9 cellular contexts compared by ENCODE assay signal in the genomic region with DNA sequence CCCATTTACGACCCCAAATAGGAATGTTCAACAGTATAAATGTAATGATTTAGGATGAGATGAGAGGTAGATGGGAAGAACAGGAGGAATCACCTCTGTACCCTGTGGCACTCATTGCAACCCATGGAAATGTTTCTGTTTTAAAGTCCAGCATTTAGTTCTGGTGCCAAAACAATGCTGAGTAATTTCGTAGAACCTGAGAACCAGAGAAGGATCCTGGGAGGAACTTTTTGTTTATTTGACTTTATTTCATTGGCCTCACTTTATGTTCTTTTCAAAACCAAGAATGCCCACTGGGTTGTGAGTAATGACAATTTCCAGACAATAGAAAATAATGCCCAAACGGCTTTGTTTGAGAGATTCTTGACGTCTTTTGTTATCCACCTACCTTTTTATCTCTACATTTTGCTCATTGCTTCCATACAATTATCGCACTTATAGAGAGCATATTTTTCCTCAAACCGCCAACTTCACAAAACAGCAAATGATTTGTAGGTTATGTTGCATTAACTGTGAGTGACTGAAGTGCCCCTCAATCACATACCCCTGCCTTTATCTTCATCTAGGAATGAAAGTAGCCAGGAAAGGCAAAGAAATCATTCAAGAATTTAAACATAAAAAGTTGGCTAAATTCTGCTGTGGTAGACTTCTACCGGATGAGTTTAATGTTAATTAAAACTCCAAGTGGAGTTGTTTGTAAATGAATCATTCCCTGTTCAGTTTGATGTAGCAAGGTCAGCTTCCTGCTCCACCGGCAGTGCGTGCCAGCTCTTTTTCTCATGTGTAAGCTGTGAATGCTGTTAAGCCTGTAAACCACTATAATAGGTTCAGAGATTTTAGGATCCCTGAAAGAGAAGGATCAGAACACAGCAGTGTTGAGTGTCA.
DNase-seq lines count a peak whose midpoint lies in the region; ATAC-seq and TF ChIP-seq lines count a peak whose summit lies in the region.
"Had no signal": no experiment of that assay in that cellular context is flagged by ENCODE, and none has a peak within 500 bp of the region (broad histone marks: within the 10 kb centered on the region; RNA-seq: fewer than 3 reads in every experiment).

No MANE protein-coding gene starts in this region.

- no peaks in the 10 kb centered on the region for H3K9me3 ChIP-seq in Panc1 (ENCODE audit: control insufficient read depth, insufficient read depth, low read depth, low read length)

- peak overlapping the region; percentile 15; the same call in 1 of the 2 replicates for H3K4me2 ChIP-seq in GM23338

- BruUV-seq in Panc1 (replicated peaks; lab: Mats Ljungman, UMichigan): no TSS peak

- 0 out of 2 replicates have a peak overlapping the region, but pooled peaks have one; percentile 7 for H3K27ac ChIP-seq in GM23338 (ENCODE audit: low read depth)
- peak overlapping the region; percentile 69 for H3K27ac ChIP-seq in Panc1 (ENCODE audit: low read length)

- no peaks in the 10 kb centered on the region for H3K79me2 ChIP-seq in GM23338 (replicated peaks; ENCODE audit: insufficient read depth)

- in situ Hi-C loops in Panc1 (cut with HindIII; ENCODE audit: low pct_unique_long_range_greater_than_20kb, low sequenced_read_pairs): no loop called here

- 56 to 60% methylated on average over 9 of the region's 9 CpGs for WGBS in lower leg skin, 2 donors

- H3K27ac Mint-ChIP-seq in GM23338: peak overlapping the region; percentile 68

- intact Hi-C loops in Panc1 (cut with micrococcal nuclease; ENCODE audit: unreplicated experiment) (no loop called here), lower leg skin (cut with DNase I; ENCODE audit: low total_unique reads) (no loop called here)

- H2AFZ ChIP-seq in GM23338: no peak overlapping the region

- TF ChIP-seq CTCF in GM23338 (conservative IDR thresholded peaks at IDR 0.05; ENCODE audit: low read depth in 2 of 2): no peak
- no peak for TF ChIP-seq CTCF in Panc1 (IDR thresholded peaks at IDR 0.05)
- TF ChIP-seq CTCF in fibroblast of mammary gland (conservative IDR thresholded peaks at IDR 0.05; ENCODE audit: control insufficient read depth, insufficient read depth, low read depth, low read length): no peak
- no peak for TF ChIP-seq CTCF in lower leg skin (IDR thresholded peaks at IDR 0.05)

- H3K27me3 Mint-ChIP-seq in GM23338 (ENCODE audit: insufficient read depth, low read depth, poor library complexity): peaks cover 2% of the 10 kb centered on the region

- H3K4me1 Mint-ChIP-seq in GM23338: peaks cover 33% of the 10 kb centered on the region

- H4K20me1 ChIP-seq in GM23338 (replicated peaks; ENCODE audit: insufficient read depth): no peaks in the 10 kb centered on the region

- no peaks in the 10 kb centered on the region for H3F3A ChIP-seq in GM23338 (replicated peaks; ENCODE audit: low read depth)

- H3K36me3 ChIP-seq in GM23338 (ENCODE audit: insufficient read depth): no peaks in the 10 kb centered on the region
- no peaks in the 10 kb centered on the region for H3K36me3 ChIP-seq in Panc1 (ENCODE audit: control insufficient read depth, insufficient read depth, low read length)

- H3K9me3 Mint-ChIP-seq in GM23338: no peaks in the 10 kb centered on the region; the same call in 2 of the 3 replicates

- H3K4me1 ChIP-seq in GM23338 (ENCODE audit: insufficient read depth): peaks cover 36% of the 10 kb centered on the region
- peaks cover 5% of the 10 kb centered on the region for H3K4me1 ChIP-seq in Panc1 (ENCODE audit: control insufficient read depth, insufficient read depth, low read length)

- CTCF ChIA-PET in Panc1 (lab: Charles Lee): no interaction called here

- H3K27me3 ChIP-seq in GM23338 (ENCODE audit: insufficient read depth): no peaks in the 10 kb centered on the region
- H3K27me3 ChIP-seq in Panc1 (ENCODE audit: control insufficient read depth, insufficient read depth, low read length): no peaks in the 10 kb centered on the region

- no peak for DNase-seq in GM23338 (ENCODE audit: low spot score)
- DNase-seq in Panc1 (ENCODE audit: low read depth, low spot score): no peak
- peak; percentile 75 for DNase-seq in fibroblast of mammary gland (ENCODE audit: low read depth)
- DNase-seq in renal cortical epithelial cell (ENCODE audit: low read depth): peak; percentile 98
- DNase-seq in lower leg skin (ENCODE audit: low spot score in 2 of 2): no peak
- DNase-seq in globus pallidus (ENCODE audit: low spot score): no peak
- DNase-seq: NCI-H1105 had no signal

- no peak for TF ChIP-seq POLR2A in lower leg skin (IDR thresholded peaks at IDR 0.05)

- 0 out of 2 replicates have a peak, but pooled peaks cover 4% of the 10 kb centered on the region for H3K9me2 ChIP-seq in GM23338 (ENCODE audit: insufficient read depth)

- POLR2A ChIA-PET in Panc1 (lab: Charles Lee): interaction anchor here (0.5 kb wide), 1 partner anchor 1361 kb away, joined by 10 read pairs; no protein-coding TSS in a partner anchor

- H3K36me3 Mint-ChIP-seq in GM23338 (ENCODE audit: low read depth): no peaks in the 10 kb centered on the region; the same call in 2 of the 3 replicates

- peak; percentile 56 for ATAC-seq in GM23338
- ATAC-seq in Panc1: peak; percentile 80
- no peak for ATAC-seq in activated CD4-positive, CD25-positive, alpha-beta regulatory T cell treated with anti-CD3 and anti-CD28 coated beads, Interleukin-2, amount 50 U/mL, for 24 hours
- no peak for ATAC-seq in HG03095 (IDR thresholded peaks at IDR 0.05; ENCODE audit: unreplicated experiment)

- H3K4me3 Mint-ChIP-seq in GM23338: no peak overlapping the region

- H3K4me3 ChIP-seq in GM23338 (no peak overlapping the region), Panc1 (ENCODE audit: low read depth in 2 of 2, low read length in 2 of 2) (no peak overlapping the region), fibroblast of mammary gland (ENCODE audit: control insufficient read depth, low read depth, low read length) (no peak overlapping the region), lower leg skin (ENCODE audit: low read depth, poor library complexity, severe bottlenecking) (no peak overlapping the region)

TF ChIP-seq in GM23338, 12 proteins besides CTCF, POLR2A, EP300 and RAD21:
- TF ChIP-seq, protein P1, sequence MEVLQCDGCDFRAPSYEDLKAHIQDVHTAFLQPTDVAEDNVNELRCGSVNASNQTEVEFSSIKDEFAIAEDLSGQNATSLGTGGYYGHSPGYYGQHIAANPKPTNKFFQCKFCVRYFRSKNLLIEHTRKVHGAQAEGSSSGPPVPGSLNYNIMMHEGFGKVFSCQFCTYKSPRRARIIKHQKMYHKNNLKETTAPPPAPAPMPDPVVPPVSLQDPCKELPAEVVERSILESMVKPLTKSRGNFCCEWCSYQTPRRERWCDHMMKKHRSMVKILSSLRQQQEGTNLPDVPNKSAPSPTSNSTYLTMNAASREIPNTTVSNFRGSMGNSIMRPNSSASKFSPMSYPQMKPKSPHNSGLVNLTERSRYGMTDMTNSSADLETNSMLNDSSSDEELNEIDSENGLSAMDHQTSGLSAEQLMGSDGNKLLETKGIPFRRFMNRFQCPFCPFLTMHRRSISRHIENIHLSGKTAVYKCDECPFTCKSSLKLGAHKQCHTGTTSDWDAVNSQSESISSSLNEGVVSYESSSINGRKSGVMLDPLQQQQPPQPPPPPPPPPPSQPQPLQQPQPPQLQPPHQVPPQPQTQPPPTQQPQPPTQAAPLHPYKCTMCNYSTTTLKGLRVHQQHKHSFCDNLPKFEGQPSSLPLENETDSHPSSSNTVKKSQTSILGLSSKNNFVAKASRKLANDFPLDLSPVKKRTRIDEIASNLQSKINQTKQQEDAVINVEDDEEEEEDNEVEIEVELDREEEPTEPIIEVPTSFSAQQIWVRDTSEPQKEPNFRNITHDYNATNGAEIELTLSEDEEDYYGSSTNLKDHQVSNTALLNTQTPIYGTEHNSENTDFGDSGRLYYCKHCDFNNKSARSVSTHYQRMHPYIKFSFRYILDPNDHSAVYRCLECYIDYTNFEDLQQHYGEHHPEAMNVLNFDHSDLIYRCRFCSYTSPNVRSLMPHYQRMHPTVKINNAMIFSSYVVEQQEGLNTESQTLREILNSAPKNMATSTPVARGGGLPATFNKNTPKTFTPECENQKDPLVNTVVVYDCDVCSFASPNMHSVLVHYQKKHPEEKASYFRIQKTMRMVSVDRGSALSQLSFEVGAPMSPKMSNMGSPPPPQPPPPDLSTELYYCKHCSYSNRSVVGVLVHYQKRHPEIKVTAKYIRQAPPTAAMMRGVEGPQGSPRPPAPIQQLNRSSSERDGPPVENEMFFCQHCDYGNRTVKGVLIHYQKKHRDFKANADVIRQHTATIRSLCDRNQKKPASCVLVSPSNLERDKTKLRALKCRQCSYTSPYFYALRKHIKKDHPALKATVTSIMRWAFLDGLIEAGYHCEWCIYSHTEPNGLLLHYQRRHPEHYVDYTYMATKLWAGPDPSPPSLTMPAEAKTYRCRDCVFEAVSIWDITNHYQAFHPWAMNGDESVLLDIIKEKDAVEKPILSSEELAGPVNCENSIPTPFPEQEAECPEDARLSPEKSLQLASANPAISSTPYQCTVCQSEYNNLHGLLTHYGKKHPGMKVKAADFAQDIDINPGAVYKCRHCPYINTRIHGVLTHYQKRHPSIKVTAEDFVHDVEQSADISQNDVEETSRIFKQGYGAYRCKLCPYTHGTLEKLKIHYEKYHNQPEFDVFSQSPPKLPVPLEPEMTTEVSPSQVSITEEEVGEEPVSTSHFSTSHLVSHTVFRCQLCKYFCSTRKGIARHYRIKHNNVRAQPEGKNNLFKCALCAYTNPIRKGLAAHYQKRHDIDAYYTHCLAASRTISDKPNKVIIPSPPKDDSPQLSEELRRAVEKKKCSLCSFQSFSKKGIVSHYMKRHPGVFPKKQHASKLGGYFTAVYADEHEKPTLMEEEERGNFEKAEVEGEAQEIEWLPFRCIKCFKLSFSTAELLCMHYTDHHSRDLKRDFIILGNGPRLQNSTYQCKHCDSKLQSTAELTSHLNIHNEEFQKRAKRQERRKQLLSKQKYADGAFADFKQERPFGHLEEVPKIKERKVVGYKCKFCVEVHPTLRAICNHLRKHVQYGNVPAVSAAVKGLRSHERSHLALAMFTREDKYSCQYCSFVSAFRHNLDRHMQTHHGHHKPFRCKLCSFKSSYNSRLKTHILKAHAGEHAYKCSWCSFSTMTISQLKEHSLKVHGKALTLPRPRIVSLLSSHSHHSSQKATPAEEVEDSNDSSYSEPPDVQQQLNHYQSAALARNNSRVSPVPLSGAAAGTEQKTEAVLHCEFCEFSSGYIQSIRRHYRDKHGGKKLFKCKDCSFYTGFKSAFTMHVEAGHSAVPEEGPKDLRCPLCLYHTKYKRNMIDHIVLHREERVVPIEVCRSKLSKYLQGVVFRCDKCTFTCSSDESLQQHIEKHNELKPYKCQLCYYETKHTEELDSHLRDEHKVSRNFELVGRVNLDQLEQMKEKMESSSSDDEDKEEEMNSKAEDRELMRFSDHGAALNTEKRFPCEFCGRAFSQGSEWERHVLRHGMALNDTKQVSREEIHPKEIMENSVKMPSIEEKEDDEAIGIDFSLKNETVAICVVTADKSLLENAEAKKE (CRISPR knock-in tag; IDR thresholded peaks at IDR 0.05): no peak
- TF ChIP-seq CREB1 (CRISPR knock-in tag; IDR thresholded peaks at IDR 0.05; ENCODE audit: low read depth): no peak

Comparison
In these comparisons a context has a peak if more than half of its experiments do, and no peak if none do; other contexts are left out.
1. ATAC-seq: peak in GM23338 (single experiment) and Panc1 (single experiment); none in activated CD4-positive, CD25-positive, alpha-beta regulatory T cell treated with anti-CD3 and anti-CD28 coated beads, Interleukin-2, amount 50 U/mL, for 24 hours (0 of 2) and HG03095 (single experiment).
2. DNase-seq: peak in fibroblast of mammary gland (single experiment) and renal cortical epithelial cell (single experiment); none in GM23338 (single experiment), Panc1 (single experiment), lower leg skin (0 of 2) and globus pallidus (single experiment).